Comparison of ENCODE assay signal across 22 cellular contexts in genomic region chr3:13537244-13537921, GRCh38. TPM values are rescaled to one million over a fixed set of nuclear protein-coding genes. Genes with fewer than 3 reads are reported as not detected.
DNase-seq lines count a peak whose midpoint lies in the region; ATAC-seq, FAIRE-seq and TF ChIP-seq lines count a peak whose summit lies in the region.
"Had no signal": no experiment of that assay in that cellular context is flagged by ENCODE, and none has a peak within 500 bp of the region (broad histone marks: within the 10 kb centered on the region; RNA-seq: fewer than 3 reads in every experiment).

No MANE protein-coding gene starts in this region.

- H3K4me3 Mint-ChIP-seq in MCF 10A (ENCODE audit: unreplicated experiment) (peak overlapping the region; percentile 60), nephron (no peak overlapping the region)
- H3K4me3 Mint-ChIP-seq: activated naive CD4-positive, alpha-beta T cell treated with anti-CD3 and anti-CD28 coated beads for 36 hours; CD4-positive, CD25-positive, alpha-beta regulatory T cell had no signal

- 0 out of 2 replicates have a peak, but pooled peaks cover 11% of the 10 kb centered on the region for H4K20me1 ChIP-seq in K562 (replicated peaks; ENCODE audit: control insufficient read depth, insufficient read depth, low read length)

- no peak for ATAC-seq in K562
- ATAC-seq: left colon had no signal

- WGBS in K562 (ENCODE audit: insufficient coverage, low coverage, missing lambda C conversion rate), result 24% methylated on average over 6 of the region's 6 CpGs

- no peaks in the 10 kb centered on the region for H3K4me1 ChIP-seq in breast epithelium
- H3K4me1 ChIP-seq in K562 (replicated peaks in 1 of 2; ENCODE audit: control insufficient read depth in 2 of 2, insufficient read depth in 2 of 2, low read length in 2 of 2), result no peaks in the 10 kb centered on the region; a peak in 2 of 5 replicates
- peaks cover 73% of the 10 kb centered on the region for H3K4me1 ChIP-seq in vagina

- H2AFZ ChIP-seq in K562 (ENCODE audit: low read depth, low read length), result no peak overlapping the region

- H3K9me1 ChIP-seq in K562 (ENCODE audit: control insufficient read depth, insufficient read depth, low read length), result no peaks in the 10 kb centered on the region

- H3K4me1 Mint-ChIP-seq in MCF 10A (ENCODE audit: insufficient read depth, unreplicated experiment) (peaks cover 44% of the 10 kb centered on the region), nephron (peaks cover 26% of the 10 kb centered on the region)

- TF ChIP-seq RAD21 in K562 (CRISPR knock-in tag; conservative IDR thresholded peaks at IDR 0.05 in 1 of 2, IDR thresholded peaks at IDR 0.05 in 1 of 2), result no peak

- H3K36me3 Mint-ChIP-seq in MCF 10A (ENCODE audit: insufficient read depth, unreplicated experiment), result no peaks in the 10 kb centered on the region
- H3K36me3 Mint-ChIP-seq in nephron (ENCODE audit: low read depth), result no peaks in the 10 kb centered on the region
- H3K36me3 Mint-ChIP-seq: CD4-positive, CD25-positive, alpha-beta regulatory T cell had no signal

- H3K27ac ChIP-seq in breast epithelium (no peak overlapping the region), K562 (ENCODE audit: extremely low read depth, low read depth, low read length) (no peak overlapping the region), vagina (peak overlapping the region; percentile 85)
- H3K27ac ChIP-seq: VCaP had no signal

- in situ Hi-C loops in K562 (cut with MboI), result no loop called here

- no peak overlapping the region for H3K9ac ChIP-seq in K562 (ENCODE audit: insufficient read depth in 1 of 2, low read depth in 2 of 2, low read length in 2 of 2)

- TF ChIP-seq CTCF in MCF 10A (IDR thresholded peaks at IDR 0.05; ENCODE audit: unreplicated experiment) (no peak), breast epithelium (IDR thresholded peaks at IDR 0.05) (no peak), K562 (IDR thresholded peaks at IDR 0.05 in 2 of 3, conservative IDR thresholded peaks at IDR 0.05 in 1 of 3; ENCODE audit: insufficient read depth in 2 of 3, low read depth in 1 of 3, low read length in 3 of 3) (no peak), nephron (IDR thresholded peaks at IDR 0.05; ENCODE audit: unreplicated experiment in 3 of 3) (no peak), vagina (IDR thresholded peaks at IDR 0.05) (no peak)

- H3K4me3 ChIP-seq in breast epithelium (no peak overlapping the region), K562 (no peak overlapping the region), vagina (no peak overlapping the region)
- H3K4me3 ChIP-seq: MG63 had no signal

- no peak overlapping the region for H3K4me2 ChIP-seq in K562 (ENCODE audit: insufficient read depth, low read length)

- BruUV-seq in MCF 10A (replicated peaks; lab: Mats Ljungman, UMichigan) (no TSS peak), K562 (replicated peaks; lab: Mats Ljungman, UMichigan) (no TSS peak)

- no peaks in the 10 kb centered on the region for H3K79me2 ChIP-seq in K562 (ENCODE audit: control insufficient read depth, insufficient read depth, low read length)

- CTCF ChIA-PET in MCF 10A (lab: Yijun Ruan, JAX), result interaction anchor here (0.5 to 1.1 kb wide), 2 partner anchors 28 to 41 kb away, joined by 3 to 4 read pairs; no protein-coding TSS in a partner anchor
- CTCF ChIA-PET in K562 (lab: Yijun Ruan, JAX; ENCODE audit: low intra/inter-chr PET ratio), result no interaction called here

- H3K27me3 Mint-ChIP-seq in MCF 10A (ENCODE audit: insufficient read depth, unreplicated experiment), result no peaks in the 10 kb centered on the region
- peaks cover 19% of the 10 kb centered on the region for H3K27me3 Mint-ChIP-seq in nephron (ENCODE audit: low read depth)

- H3K9me3 ChIP-seq in breast epithelium (peaks cover 0 to 6% of the 10 kb centered on the region in 2 donors), K562 (replicated peaks; ENCODE audit: control insufficient read depth, insufficient read depth, low read depth, low read length) (no peaks in the 10 kb centered on the region), vagina (no peaks in the 10 kb centered on the region)

- POLR2A ChIA-PET in MCF 10A (lab: Yijun Ruan, JAX) (interaction anchor here (2.0 to 3.2 kb wide), 2 partner anchors 23 to 57 kb away, joined by 4 to 11 read pairs; partner anchors contain the start of gene HDAC11), K562 (lab: Yijun Ruan, JAX) (no interaction called here)

- H3K36me3 ChIP-seq in breast epithelium, result no peaks in the 10 kb centered on the region
- H3K36me3 ChIP-seq in K562 (ENCODE audit: control insufficient read depth, insufficient read depth, low read length), result no peaks in the 10 kb centered on the region
- H3K36me3 ChIP-seq in vagina, result no peaks in the 10 kb centered on the region
- H3K36me3 ChIP-seq: MG63 had no signal

- no peaks in the 10 kb centered on the region for H3K27me3 ChIP-seq in breast epithelium
- peaks cover 40 to 73% of the 10 kb centered on the region in 2 experiments for H3K27me3 ChIP-seq in K562 (ENCODE audit: control insufficient read depth in 2 of 2, insufficient read depth in 2 of 2, low read length in 2 of 2)
- H3K27me3 ChIP-seq in vagina, result no peaks in the 10 kb centered on the region
- H3K27me3 ChIP-seq: MG63 had no signal

- intact Hi-C loops in MCF 10A (cut with micrococcal nuclease) (no loop called here), breast epithelium (cut with DNase I; ENCODE audit: low total_unique reads) (no loop called here), K562 (cut with micrococcal nuclease) (loop anchor here (5.0 kb wide), 1 partner anchor 40 kb away; no protein-coding TSS in a partner anchor), vagina (cut with DNase I) (no loop called here)

- DNase-seq in MCF 10A (ENCODE audit: unreplicated experiment), result no peak
- DNase-seq in breast epithelium (ENCODE audit: low spot score in 2 of 2), result no peak
- no peak for DNase-seq in K562 (ENCODE audit: extremely low read depth in 1 of 4, low spot score in 3 of 4)
- no peak for DNase-seq in vagina (ENCODE audit: extremely low spot score in 2 of 2)
- DNase-seq in SK-N-DZ (ENCODE audit: low spot score), result no peak
- no peak for DNase-seq in hippocampal formation (lab: John Stamatoyannopoulos, UW)
- no peak for DNase-seq in NCI-H1105 (lab: John Stamatoyannopoulos, UW)
- DNase-seq: activated CD4-positive, alpha-beta T cell treated with anti-CD3 and anti-CD28 coated beads, Interleukin-2, amount 50 U/mL, for 48 hours; activated naive CD4-positive, alpha-beta T cell treated with anti-CD3 and anti-CD28 coated beads for 36 hours; activated T-cell treated with anti-CD3 and anti-CD28 coated beads for 4 hours; CD4-positive, CD25-positive, alpha-beta regulatory T cell; cortex of kidney; DMS53; foreskin melanocyte; NCI-H345; stimulated activated CD4-positive, alpha-beta T cell treated with anti-CD3 and anti-CD28 coated beads, Interleukin-4, amount 100 ng/mL, for 1 hour had no signal

- FAIRE-seq in K562 (lab: Jason Lieb, UNC), result no peak
- FAIRE-seq: endothelial cell of umbilical vein had no signal

- peaks cover 7% of the 10 kb centered on the region for H3K9me3 Mint-ChIP-seq in MCF 10A (ENCODE audit: unreplicated experiment)
- H3K9me3 Mint-ChIP-seq in nephron, result peaks cover 2% of the 10 kb centered on the region

- TF ChIP-seq EP300 in K562 (IDR thresholded peaks at IDR 0.05; ENCODE audit: low read length), result no peak

- H3K27ac Mint-ChIP-seq in MCF 10A (ENCODE audit: low read depth, unreplicated experiment) (peak overlapping the region; percentile 96), nephron (peak overlapping the region in 2 of 3 experiments; percentile 29 to 72)
- H3K27ac Mint-ChIP-seq: activated naive CD4-positive, alpha-beta T cell treated with anti-CD3 and anti-CD28 coated beads for 36 hours; CD4-positive, CD25-positive, alpha-beta regulatory T cell had no signal

- no peak for TF ChIP-seq POLR2A in breast epithelium (IDR thresholded peaks at IDR 0.05)
- TF ChIP-seq POLR2A in K562 (conservative IDR thresholded peaks at IDR 0.05), result no peak
- no peak for TF ChIP-seq POLR2A in vagina (IDR thresholded peaks at IDR 0.05)

RNA-seq across cellular contexts. Expression of gene FBLN2, which starts 11.5 kb away (rescaled TPM):
- not detected in 2 replicates for total RNA-seq in MCF 10A (2022)
- total RNA-seq in breast epithelium, result 100 to 1,000 TPM in 1 of 3 donors, 10 to 100 TPM in 2; 43.5 to 663 (median 81.3) TPM
- total RNA-seq in K562 (2011; cell fraction: chromatin; rRNA removed; ENCODE audit: low replicate concordance), result 0.32 and 0.72 TPM in 2 replicates
- 0.53 and 1.5 TPM in 2 replicates for total RNA-seq in K562 (2011; cell fraction: nucleolus; rRNA removed)
- 0.15 and 0.23 TPM in 2 replicates for total RNA-seq in K562 (2011; cell fraction: nucleoplasm; rRNA removed)
- not detected in 2 replicates for total RNA-seq in K562 (2014; rRNA removed)
- not detected in 2 replicates for total RNA-seq in K562 (2014; rRNA removed; fragmentation: Illumina TruSeq; extraction: Trizol)
- total RNA-seq in K562 (2015; rRNA removed; fragmentation: Illumina TruSeq; extraction: Trizol), result not detected in 2 replicates
- 0.04 and 0.13 TPM in 2 replicates for total RNA-seq in K562 (2021)
- polyA plus RNA-seq in K562 (2011; rRNA removed), result 0.10 and 0.14 TPM in 2 replicates
- polyA plus RNA-seq in K562 (2011; cell fraction: cytosol; rRNA removed), result 0.18 and 0.64 TPM in 2 replicates
- polyA plus RNA-seq in K562 (2011; cell fraction: nucleus; rRNA removed), result 0.11 and 0.82 TPM in 2 replicates
- polyA plus RNA-seq in K562 (2012), result 0.04 and 0.08 TPM in 2 replicates
- polyA plus RNA-seq in K562 (2014; fragmentation: Illumina TruSeq; extraction: Trizol), result not detected in 2 replicates
- polyA plus RNA-seq in K562 (2014; fragmentation: Nextera tagmentation; extraction: Ambion mirVana), result not detected
- 0.03 TPM in 1 of 2 replicates, not detected in the other for polyA plus RNA-seq in K562 (2014; rRNA removed)
- 0.21 TPM in 1 of 2 replicates, not detected in the other for polyA minus RNA-seq in K562 (2011; rRNA and poly(A)+ RNA removed)
- 0.19 TPM in 1 of 2 replicates, not detected in the other for polyA minus RNA-seq in K562 (2011; cell fraction: cytosol; rRNA and poly(A)+ RNA removed)
- 0.11 and 0.13 TPM in 2 replicates for polyA minus RNA-seq in K562 (2011; cell fraction: nucleus; rRNA and poly(A)+ RNA removed)
- 94.3 TPM for total RNA-seq in vagina
- polyA plus RNA-seq in SK-N-DZ (2014; cell fraction: cytosol; rRNA removed), result 0.09 and 0.48 TPM in 2 replicates
- polyA plus RNA-seq in SK-N-DZ (2014; cell fraction: nucleus; rRNA removed), result 0.25 TPM in 1 of 2 replicates, not detected in the other
- total RNA-seq: activated naive CD4-positive, alpha-beta T cell treated with anti-CD3 and anti-CD28 coated beads for 36 hours; CD4-positive, CD25-positive, alpha-beta regulatory T cell; T-helper 1 cell treated with Interleukin-12 subunit alpha and Interleukin-12 subunit beta and Interleukin-4 antibody, amounts not matched to agents 30 ng/mL and 1 ng/mL, for 36 hours had no signal
- polyA plus RNA-seq: CD4-positive, CD25-positive, alpha-beta regulatory T cell had no signal

RNA-seq across cellular contexts. Expression of gene HDAC11, which starts 57.3 kb away (rescaled TPM):
- total RNA-seq in MCF 10A (2022) (8.7 and 9.3 TPM in 2 replicates), breast epithelium (10 to 100 TPM; 14.2 to 21.7 (median 14.4) TPM), K562 (2014; rRNA removed) (4.1 and 8.2 TPM in 2 replicates), K562 (2014; rRNA removed; fragmentation: Illumina TruSeq; extraction: Trizol) (2.5 and 3.1 TPM in 2 replicates), K562 (2015; rRNA removed; fragmentation: Illumina TruSeq; extraction: Trizol) (4.6 TPM in 2 replicates), K562 (2021) (4.6 and 6.0 TPM in 2 replicates), vagina (12.0 TPM)
- 2.7 and 8.1 TPM in 2 replicates for total RNA-seq in K562 (2011; cell fraction: chromatin; rRNA removed; ENCODE audit: low replicate concordance)
- total RNA-seq in K562 (2011; cell fraction: nucleolus; rRNA removed), result 7.7 and 8.8 TPM in 2 replicates
- total RNA-seq in K562 (2011; cell fraction: nucleoplasm; rRNA removed), result 5.1 and 6.9 TPM in 2 replicates
- polyA plus RNA-seq in K562 (2011; rRNA removed) (4.6 and 6.4 TPM in 2 replicates), K562 (2014; fragmentation: Illumina TruSeq; extraction: Trizol) (4.5 and 4.9 TPM in 2 replicates), K562 (2014; fragmentation: Nextera tagmentation; extraction: Ambion mirVana) (1 to 10 TPM in 1 of 2 experiments, under 1 TPM in 1; 0.60 to 1.2 TPM), K562 (2014; rRNA removed) (5.0 and 7.9 TPM in 2 replicates)
- 6.6 and 7.2 TPM in 2 replicates for polyA plus RNA-seq in K562 (2011; cell fraction: cytosol; rRNA removed)
- polyA plus RNA-seq in K562 (2011; cell fraction: nucleus; rRNA removed), result 4.0 and 4.1 TPM in 2 replicates
- 6.2 and 9.2 TPM in 2 replicates for polyA plus RNA-seq in K562 (2012)
- polyA minus RNA-seq in K562 (2011; rRNA and poly(A)+ RNA removed), result 3.7 and 4.3 TPM in 2 replicates
- 2.7 and 3.1 TPM in 2 replicates for polyA minus RNA-seq in K562 (2011; cell fraction: cytosol; rRNA and poly(A)+ RNA removed)
- 2.4 and 4.4 TPM in 2 replicates for polyA minus RNA-seq in K562 (2011; cell fraction: nucleus; rRNA and poly(A)+ RNA removed)
- polyA plus RNA-seq in SK-N-DZ (2014; cell fraction: cytosol; rRNA removed), result 11.6 and 11.8 TPM in 2 replicates
- 5.2 and 6.3 TPM in 2 replicates for polyA plus RNA-seq in SK-N-DZ (2014; cell fraction: nucleus; rRNA removed)

Comparison
In these comparisons a context has a peak if more than half of its experiments do, and no peak if none do; other contexts are left out.
1. RNA of gene FBLN2, which starts 11.5 kb away (total RNA-seq): 94.3 TPM in vagina (single experiment) and 43.5 to 663 TPM in breast epithelium; not detected in MCF 10A and 0.04 to 1.5 TPM in K562; every median in the first group is over 10 times any median in the second.